In the genomic region with DNA sequence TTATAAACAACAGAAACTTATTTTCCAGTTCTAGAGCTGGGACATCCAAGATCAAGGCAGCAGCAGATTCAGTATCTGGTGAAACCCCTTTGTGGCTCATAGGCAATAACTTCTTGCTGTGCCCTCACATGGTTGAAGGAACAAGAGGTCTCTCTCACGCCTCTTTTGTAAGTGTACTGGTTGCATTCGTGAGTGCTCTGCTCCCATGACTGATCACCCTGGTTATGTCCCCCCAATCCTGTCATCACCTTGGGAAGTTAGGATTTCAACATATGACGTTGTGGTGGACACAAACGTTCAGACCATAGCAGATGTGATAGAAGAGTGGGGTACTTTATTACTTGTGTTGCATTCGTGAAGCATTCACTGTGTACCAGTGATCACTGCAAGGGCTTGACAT, we compare ENCODE assay signal across 18 cellular contexts.
"Had no signal": no experiment of that assay in that cellular context is flagged by ENCODE, and none has a peak within 500 bp of the region (broad histone marks: within the 10 kb centered on the region; RNA-seq: fewer than 3 reads in every experiment).

No MANE protein-coding gene starts in this region.

- H3K4me1 Mint-ChIP-seq: central memory CD8-positive, alpha-beta T cell; immature natural killer cell; memory B cell; naive thymus-derived CD8-positive, alpha-beta T cell had no signal

- H3K4me3 Mint-ChIP-seq: activated CD8-positive, alpha-beta T cell treated with anti-CD3 and anti-CD28 coated beads for 36 hours; activated naive CD4-positive, alpha-beta T cell treated with anti-CD3 and anti-CD28 coated beads for 36 hours; central memory CD8-positive, alpha-beta T cell; immature natural killer cell; memory B cell; naive thymus-derived CD8-positive, alpha-beta T cell; T-helper 2 cell treated with Interferon-gamma antibody and Interleukin-4, amounts not matched to agents 5 μg/mL and 100 μg/mL, for 36 hours had no signal

- H3K27ac Mint-ChIP-seq: activated CD8-positive, alpha-beta T cell treated with anti-CD3 and anti-CD28 coated beads for 36 hours; activated naive CD4-positive, alpha-beta T cell treated with anti-CD3 and anti-CD28 coated beads for 36 hours; activated T-helper 2 cell treated with anti-CD3 and anti-CD28 coated beads, Interferon-gamma antibody, Interleukin-2, Interleukin-4, amounts not matched to agents 10 μg/mL and 5 μg/mL and 100 μg/mL, durations not matched to agents 14 hours and 24 hours and 36 hours; immature natural killer cell; memory B cell; naive thymus-derived CD8-positive, alpha-beta T cell; T-helper 2 cell treated with Interferon-gamma antibody and Interleukin-4, amounts not matched to agents 5 μg/mL and 100 μg/mL, for 36 hours had no signal

- H3K27me3 ChIP-seq: brain microvascular endothelial cell, neutrophil, tibial artery had no signal

- H3K4me3 ChIP-seq: coronary artery, tibial artery had no signal

- H3K27ac ChIP-seq: brain microvascular endothelial cell, coronary artery, neutrophil, tibial artery had no signal

- H3K36me3 ChIP-seq: brain microvascular endothelial cell, neutrophil, tibial artery had no signal

- H3K9me3 Mint-ChIP-seq: activated CD8-positive, alpha-beta T cell treated with anti-CD3 and anti-CD28 coated beads for 36 hours; activated naive CD4-positive, alpha-beta T cell treated with anti-CD3 and anti-CD28 coated beads for 36 hours; activated T-helper 2 cell treated with anti-CD3 and anti-CD28 coated beads, Interferon-gamma antibody, Interleukin-2, Interleukin-4, amounts not matched to agents 10 μg/mL and 5 μg/mL and 100 μg/mL, durations not matched to agents 14 hours and 24 hours and 36 hours; central memory CD8-positive, alpha-beta T cell; immature natural killer cell; memory B cell; naive thymus-derived CD8-positive, alpha-beta T cell; T-helper 2 cell treated with Interferon-gamma antibody and Interleukin-4, amounts not matched to agents 5 μg/mL and 100 μg/mL, for 36 hours had no signal

- H3K27me3 Mint-ChIP-seq: activated CD8-positive, alpha-beta T cell treated with anti-CD3 and anti-CD28 coated beads for 36 hours; memory B cell had no signal

- DNase-seq: activated CD4-positive, alpha-beta T cell treated with anti-CD3 and anti-CD28 coated beads for 48 hours; activated CD8-positive, alpha-beta T cell treated with anti-CD3 and anti-CD28 coated beads for 36 hours; activated naive CD4-positive, alpha-beta T cell treated with anti-CD3 and anti-CD28 coated beads for 36 hours; activated T-cell treated with anti-CD3 and anti-CD28 coated beads, Interleukin-2, amount 50 U/mL, for 1 hour; anterior cingulate cortex; immature natural killer cell; kidney glomerular epithelial cell; left ventricle myocardium superior; naive thymus-derived CD8-positive, alpha-beta T cell; stimulated activated naive CD4-positive, alpha-beta T cell; tibial artery had no signal

- ATAC-seq: activated CD8-positive, alpha-beta T cell treated with anti-CD3 and anti-CD28 coated beads for 36 hours; left ventricle myocardium superior; naive thymus-derived CD8-positive, alpha-beta T cell had no signal

- H3K36me3 Mint-ChIP-seq: immature natural killer cell; memory B cell; naive thymus-derived CD8-positive, alpha-beta T cell had no signal

- H3K9me3 ChIP-seq: neutrophil, tibial artery had no signal
